In the genomic region with DNA sequence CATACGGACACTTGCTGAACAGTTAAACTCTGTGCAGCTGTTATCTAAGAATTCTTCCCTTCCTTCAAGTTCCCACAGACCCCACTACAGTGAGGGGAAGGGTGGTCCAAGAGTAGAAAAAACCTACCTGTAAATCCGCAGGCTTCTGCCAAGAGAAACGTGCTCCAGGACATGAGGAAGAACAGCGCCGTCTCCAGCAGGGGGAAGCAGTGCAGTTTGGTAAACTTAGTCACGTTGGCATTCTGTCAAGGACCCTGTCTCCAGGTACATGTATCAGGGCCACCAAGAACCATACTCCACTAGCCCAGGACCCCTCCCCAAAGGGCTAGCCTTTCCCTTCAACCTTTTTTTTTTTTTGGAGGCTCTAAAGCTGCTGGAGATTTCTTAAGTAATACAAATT, we compare ENCODE assay signal across 11 cellular contexts.
DNase-seq lines count a peak whose midpoint lies in the region; ATAC-seq, FAIRE-seq and TF ChIP-seq lines count a peak whose summit lies in the region.
"Had no signal": no experiment of that assay in that cellular context is flagged by ENCODE, and none has a peak within 500 bp of the region (broad histone marks: within the 10 kb centered on the region; RNA-seq: fewer than 3 reads in every experiment).

No MANE protein-coding gene starts in this region.

- no peaks in the 10 kb centered on the region for H3K9me1 ChIP-seq in K562 (ENCODE audit: control insufficient read depth, insufficient read depth, low read length)

- CTCF ChIA-PET in K562 (lab: Yijun Ruan, JAX; ENCODE audit: low intra/inter-chr PET ratio) = interaction anchor here (0.7 kb wide), 1 partner anchor 1373 kb away, joined by 3 read pairs; no protein-coding TSS in a partner anchor

- H3K9ac ChIP-seq in K562 (ENCODE audit: insufficient read depth in 1 of 2, low read depth in 2 of 2, low read length in 2 of 2) = no peak overlapping the region
- no peak overlapping the region for H3K9ac ChIP-seq in parathyroid adenoma

- H3K79me2 ChIP-seq in K562 (ENCODE audit: control insufficient read depth, insufficient read depth, low read length) (no peaks in the 10 kb centered on the region), parathyroid adenoma (no peaks in the 10 kb centered on the region)

- H3K27ac ChIP-seq in K562 (ENCODE audit: extremely low read depth, low read depth, low read length) (no peak overlapping the region), parathyroid adenoma (peak overlapping the region; percentile 91), small intestine (ENCODE audit: low read depth in 1 of 2, low read length in 1 of 2) (no peak overlapping the region)

- H3K4me2 ChIP-seq in K562 (ENCODE audit: insufficient read depth, low read length) (no peak overlapping the region), parathyroid adenoma (ENCODE audit: low read length) (no peak overlapping the region)

- H3K36me3 ChIP-seq in K562 (ENCODE audit: control insufficient read depth, insufficient read depth, low read length) (no peaks in the 10 kb centered on the region), parathyroid adenoma (ENCODE audit: control insufficient read depth, insufficient read depth, low read length) (no peaks in the 10 kb centered on the region), small intestine (ENCODE audit: control insufficient read depth in 2 of 2, insufficient read depth in 2 of 2, low read length in 2 of 2) (no peaks in the 10 kb centered on the region)

- H3K4me3 ChIP-seq in K562 (no peak overlapping the region), parathyroid adenoma (ENCODE audit: low read depth, low read length) (no peak overlapping the region), small intestine (ENCODE audit: low read depth in 1 of 2, low read length in 2 of 2) (no peak overlapping the region)

- WGBS in K562 (ENCODE audit: insufficient coverage, low coverage, missing lambda C conversion rate) = 0% methylated on average over 6 of the region's 6 CpGs
- WGBS in small intestine, 3 donors = 62 to 76% (median 63%) methylated on average over 6 of the region's 6 CpGs

- no peak for TF ChIP-seq EP300 in K562 (IDR thresholded peaks at IDR 0.05; ENCODE audit: low read length)

- no peak overlapping the region for H2AFZ ChIP-seq in K562 (ENCODE audit: low read depth, low read length)
- peak overlapping the region; percentile 25 for H2AFZ ChIP-seq in parathyroid adenoma

- no peaks in the 10 kb centered on the region for H3K4me1 ChIP-seq in K562 (replicated peaks in 1 of 2; ENCODE audit: control insufficient read depth in 2 of 2, insufficient read depth in 2 of 2, low read length in 2 of 2)
- peaks cover 20% of the 10 kb centered on the region for H3K4me1 ChIP-seq in parathyroid adenoma
- H3K4me1 ChIP-seq in small intestine (ENCODE audit: control insufficient read depth in 2 of 2, insufficient read depth in 1 of 2, low read depth in 1 of 2, low read length in 1 of 2) = no peaks in the 10 kb centered on the region

- ATAC-seq in K562 = peak; percentile 53; the same call in 2 of the 3 replicates
- ATAC-seq: naive thymus-derived CD4-positive, alpha-beta T cell had no signal

- no peaks in the 10 kb centered on the region for H3K9me3 ChIP-seq in K562 (replicated peaks; ENCODE audit: control insufficient read depth, insufficient read depth, low read depth, low read length)
- H3K9me3 ChIP-seq in parathyroid adenoma (ENCODE audit: control insufficient read depth, low read length) = no peaks in the 10 kb centered on the region
- H3K9me3 ChIP-seq in small intestine (ENCODE audit: control insufficient read depth, low read depth) = no peaks in the 10 kb centered on the region

- TF ChIP-seq CTCF in K562 (IDR thresholded peaks at IDR 0.05 in 2 of 3, conservative IDR thresholded peaks at IDR 0.05 in 1 of 3; ENCODE audit: insufficient read depth in 2 of 3, low read depth in 1 of 3, low read length in 3 of 3) = peak; percentile 38 to 41 (median 39); a peak in 4 of 6 replicates
- TF ChIP-seq CTCF in parathyroid adenoma (IDR thresholded peaks at IDR 0.05) = peak; percentile 34

- H3K27me3 ChIP-seq in K562 (ENCODE audit: control insufficient read depth in 2 of 2, insufficient read depth in 2 of 2, low read length in 2 of 2) = no peaks in the 10 kb centered on the region
- H3K27me3 ChIP-seq in parathyroid adenoma (ENCODE audit: control insufficient read depth, insufficient read depth, low read length) = no peaks in the 10 kb centered on the region
- no peaks in the 10 kb centered on the region for H3K27me3 ChIP-seq in small intestine (ENCODE audit: control insufficient read depth in 2 of 2, insufficient read depth in 2 of 2, low read length in 2 of 2)

- TF ChIP-seq POLR2A in K562 (conservative IDR thresholded peaks at IDR 0.05) = no peak

- in situ Hi-C loops in K562 (cut with MboI) = no loop called here

- POLR2A ChIA-PET in K562 (lab: Yijun Ruan, JAX) = no interaction called here

- no peak for FAIRE-seq in K562 (lab: Jason Lieb, UNC)
- no peak for FAIRE-seq in small intestine (lab: Jason Lieb, UNC)
- FAIRE-seq: frontal cortex had no signal

- intact Hi-C loops in K562 (cut with micrococcal nuclease) = no loop called here

- H4K20me1 ChIP-seq in K562 (replicated peaks; ENCODE audit: control insufficient read depth, insufficient read depth, low read length) = no peaks in the 10 kb centered on the region

- DNase-seq in SIG-M5 treated with dmso at 0.1 percent for 504 hours (lab: John Stamatoyannopoulos, UW; ENCODE audit: unreplicated experiment) (peak; percentile 1), SIG-M5 (lab: John Stamatoyannopoulos, UW) (no peak), HuH-7 (ENCODE audit: low spot score) (peak; percentile 10), K562 (ENCODE audit: extremely low read depth in 1 of 4, low spot score in 3 of 4) (peak in 2 of 4 experiments; percentile 7 to 29), small intestine (no peak)
- DNase-seq in activated CD8-positive, alpha-beta memory T cell treated with anti-CD3 and anti-CD28 coated beads, Interleukin-2, amount 50 U/mL, for 4 hours = no peak
- no peak for DNase-seq in activated CD8-positive, alpha-beta memory T cell treated with anti-CD3 and anti-CD28 coated beads for 24 hours
- DNase-seq: activated naive CD4-positive, alpha-beta T cell; naive thymus-derived CD4-positive, alpha-beta T cell had no signal

- peak in 1 of 2 experiments; percentile 9; a peak in 1 of 4 replicates for TF ChIP-seq RAD21 in K562 (CRISPR knock-in tag; conservative IDR thresholded peaks at IDR 0.05 in 1 of 2, IDR thresholded peaks at IDR 0.05 in 1 of 2)

- BruUV-seq in K562 (replicated peaks; lab: Mats Ljungman, UMichigan) = no TSS peak

TF ChIP-seq in K562, 482 proteins besides CTCF, POLR2A, EP300 and RAD21:
- no peak for TF ChIP-seq YY1 (IDR thresholded peaks at IDR 0.05; ENCODE audit: borderline replicate concordance in 1 of 3, control insufficient read depth in 1 of 3, extremely low read depth in 1 of 3, insufficient read depth in 3 of 3, insufficient read length in 1 of 3, insufficient replicate concordance in 2 of 3, low read depth in 1 of 3, low read length in 2 of 3)
- TF ChIP-seq, protein P1, sequence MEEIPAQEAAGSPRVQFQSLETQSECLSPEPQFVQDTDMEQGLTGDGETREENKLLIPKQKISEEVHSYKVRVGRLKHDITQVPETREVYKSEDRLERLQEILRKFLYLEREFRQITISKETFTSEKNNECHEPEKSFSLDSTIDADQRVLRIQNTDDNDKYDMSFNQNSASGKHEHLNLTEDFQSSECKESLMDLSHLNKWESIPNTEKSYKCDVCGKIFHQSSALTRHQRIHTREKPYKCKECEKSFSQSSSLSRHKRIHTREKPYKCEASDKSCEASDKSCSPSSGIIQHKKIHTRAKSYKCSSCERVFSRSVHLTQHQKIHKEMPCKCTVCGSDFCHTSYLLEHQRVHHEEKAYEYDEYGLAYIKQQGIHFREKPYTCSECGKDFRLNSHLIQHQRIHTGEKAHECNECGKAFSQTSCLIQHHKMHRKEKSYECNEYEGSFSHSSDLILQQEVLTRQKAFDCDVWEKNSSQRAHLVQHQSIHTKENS (CRISPR knock-in tag; IDR thresholded peaks at IDR 0.05) = no peak
- no peak for TF ChIP-seq TAF1 (IDR thresholded peaks at IDR 0.05; ENCODE audit: control insufficient read depth, extremely low read depth, insufficient read depth, low read length, severe bottlenecking)
- no peak for TF ChIP-seq XRCC4 (IDR thresholded peaks at IDR 0.05; ENCODE audit: extremely low read depth, insufficient read depth, insufficient read length)
- TF ChIP-seq NFIC (IDR thresholded peaks at IDR 0.05) = peak; percentile 31

Comparison
In these comparisons a context has a peak if more than half of its experiments do, and no peak if none do; other contexts are left out.
1. DNase-seq: peak in SIG-M5 treated with dmso at 0.1 percent for 504 hours (single experiment) and HuH-7 (single experiment); none in SIG-M5 (single experiment), activated CD8-positive, alpha-beta memory T cell treated with anti-CD3 and anti-CD28 coated beads, Interleukin-2, amount 50 U/mL, for 4 hours (single experiment), activated CD8-positive, alpha-beta memory T cell treated with anti-CD3 and anti-CD28 coated beads for 24 hours (single experiment) and small intestine (single experiment).